ENCODE assay signal across 1 cellular context in the genomic region with DNA sequence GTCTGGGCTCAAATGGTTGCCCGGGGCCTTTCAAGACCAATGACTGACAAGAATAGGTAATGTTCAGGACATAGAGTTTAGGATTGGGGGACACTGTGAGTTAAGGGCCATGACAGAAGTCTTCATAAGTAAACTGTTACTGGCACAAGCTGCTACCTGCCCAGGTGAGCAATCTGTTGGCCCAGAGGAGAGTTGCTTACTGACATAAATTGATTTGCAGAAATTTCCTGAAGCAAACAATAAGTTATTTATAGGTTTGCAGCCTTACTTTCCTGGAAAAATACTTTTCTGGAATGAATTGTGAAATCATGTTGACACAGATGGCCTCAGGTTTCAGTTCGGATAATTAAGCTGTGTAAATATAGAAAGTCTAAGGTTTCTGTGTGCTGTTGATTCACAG.
TF ChIP-seq lines count a peak whose summit lies in the region.
"Not testable (repeated sequence)": the region's sequence is repeated elsewhere in the genome, so short reads cannot be mapped to it uniquely, and the experiment has no call there.

No MANE protein-coding gene starts in this region.

TF ChIP-seq in HepG2, 621 proteins besides CTCF, POLR2A, EP300 and RAD21 (continued from another document and continues in another):
- TF ChIP-seq ZBTB25 (CRISPR knock-in tag; IDR thresholded peaks at IDR 0.05) (peak; percentile 42; the same call in 1 of the 2 replicates), SIX4 (CRISPR knock-in tag; IDR thresholded peaks at IDR 0.05) (peak; percentile 99), FOXO1 (CRISPR knock-in tag; IDR thresholded peaks at IDR 0.05) (peak; percentile 55; the same call in 1 of the 2 replicates), NCOA2 (CRISPR knock-in tag; IDR thresholded peaks at IDR 0.05) (peak; percentile 92), MED1 (CRISPR knock-in tag; IDR thresholded peaks at IDR 0.05) (peak; percentile 73), CEBPG (CRISPR knock-in tag; IDR thresholded peaks at IDR 0.05) (peak; percentile 87), KAT8 (CRISPR knock-in tag; IDR thresholded peaks at IDR 0.05) (peak; percentile 48; the same call in 1 of the 2 replicates), FOXA1 (IDR thresholded peaks at IDR 0.05) (peak; percentile 97), FOXA1 (CRISPR knock-in tag; IDR thresholded peaks at IDR 0.05) (peak; percentile 91), HNF4A (CRISPR knock-in tag; IDR thresholded peaks at IDR 0.05) (peak; percentile 67), ARID5B (CRISPR knock-in tag; IDR thresholded peaks at IDR 0.05) (peak; percentile 88), MIXL1 (CRISPR knock-in tag; IDR thresholded peaks at IDR 0.05) (peak; percentile 92), PHF21A (CRISPR knock-in tag; IDR thresholded peaks at IDR 0.05) (0 out of 2 replicates have a peak, but pooled peaks have one; percentile 18), RBFOX2 (IDR thresholded peaks at IDR 0.05; ENCODE audit: low read depth, low read length) (0 out of 2 replicates have a peak, but pooled peaks have one; percentile 0), SMAD3 (CRISPR knock-in tag; IDR thresholded peaks at IDR 0.05) (peak; percentile 66; the same call in 1 of the 2 replicates), SOX5 (CRISPR knock-in tag; IDR thresholded peaks at IDR 0.05; ENCODE audit: borderline replicate concordance) (peak; percentile 81), HMG20A (CRISPR knock-in tag; IDR thresholded peaks at IDR 0.05; ENCODE audit: borderline replicate concordance) (peak; percentile 39; the same call in 1 of the 2 replicates), FOXP4 (CRISPR knock-in tag; IDR thresholded peaks at IDR 0.05) (peak; percentile 77), RXRB (CRISPR knock-in tag; IDR thresholded peaks at IDR 0.05; ENCODE audit: borderline replicate concordance) (peak; percentile 43), ELF3 (CRISPR knock-in tag; IDR thresholded peaks at IDR 0.05) (peak; percentile 54; the same call in 1 of the 2 replicates), RARA (CRISPR knock-in tag; IDR thresholded peaks at IDR 0.05) (peak; percentile 61; the same call in 1 of the 2 replicates), TBX3 (IDR thresholded peaks at IDR 0.05; ENCODE audit: borderline replicate concordance) (peak; percentile 80), SOX6 (CRISPR knock-in tag; IDR thresholded peaks at IDR 0.05) (peak; percentile 60; the same call in 1 of the 2 replicates), MIER3 (CRISPR knock-in tag; IDR thresholded peaks at IDR 0.05; ENCODE audit: borderline replicate concordance) (peak; percentile 40; the same call in 1 of the 2 replicates), ATF4 (CRISPR knock-in tag; IDR thresholded peaks at IDR 0.05) (peak in 1 of 2 experiments; percentile 39; a peak in 1 of 4 replicates), DRAP1 (CRISPR knock-in tag; IDR thresholded peaks at IDR 0.05) (peak; percentile 17; the same call in 1 of the 2 replicates), DPF2 (CRISPR knock-in tag; IDR thresholded peaks at IDR 0.05; ENCODE audit: borderline replicate concordance, low read depth) (peak; percentile 50; the same call in 1 of the 2 replicates), NFKBIZ (CRISPR knock-in tag; IDR thresholded peaks at IDR 0.05) (0 out of 2 replicates have a peak, but pooled peaks have one; percentile 63), ZNF331 (CRISPR knock-in tag; IDR thresholded peaks at IDR 0.05) (0 out of 2 replicates have a peak, but pooled peaks have one; percentile 26), FOXK2 (IDR thresholded peaks at IDR 0.05) (0 out of 2 replicates have a peak, but pooled peaks have one; percentile 35), DMAP1 (CRISPR knock-in tag; IDR thresholded peaks at IDR 0.05) (peak; percentile 40; the same call in 1 of the 2 replicates), FOXP1 (IDR thresholded peaks at IDR 0.05) (peak; percentile 51; the same call in 1 of the 2 replicates), FOXP1 (CRISPR knock-in tag; IDR thresholded peaks at IDR 0.05) (peak; percentile 79), ZKSCAN8 (CRISPR knock-in tag; IDR thresholded peaks at IDR 0.05; ENCODE audit: borderline replicate concordance) (0 out of 2 replicates have a peak, but pooled peaks have one; percentile 26), SOX13 (CRISPR knock-in tag; conservative IDR thresholded peaks at IDR 0.05 in 1 of 2, IDR thresholded peaks at IDR 0.05 in 1 of 2) (peak in 1 of 2 experiments; percentile 82; a peak in 2 of 4 replicates), NCOR1 (IDR thresholded peaks at IDR 0.05; ENCODE audit: borderline replicate concordance, low read length) (0 out of 2 replicates have a peak, but pooled peaks have one; percentile 20), GATAD2A (CRISPR knock-in tag; IDR thresholded peaks at IDR 0.05) (peak; percentile 81), HMG20B (CRISPR knock-in tag; conservative IDR thresholded peaks at IDR 0.05) (peak; percentile 49; the same call in 1 of the 2 replicates)
- TF ChIP-seq, protein P1, sequence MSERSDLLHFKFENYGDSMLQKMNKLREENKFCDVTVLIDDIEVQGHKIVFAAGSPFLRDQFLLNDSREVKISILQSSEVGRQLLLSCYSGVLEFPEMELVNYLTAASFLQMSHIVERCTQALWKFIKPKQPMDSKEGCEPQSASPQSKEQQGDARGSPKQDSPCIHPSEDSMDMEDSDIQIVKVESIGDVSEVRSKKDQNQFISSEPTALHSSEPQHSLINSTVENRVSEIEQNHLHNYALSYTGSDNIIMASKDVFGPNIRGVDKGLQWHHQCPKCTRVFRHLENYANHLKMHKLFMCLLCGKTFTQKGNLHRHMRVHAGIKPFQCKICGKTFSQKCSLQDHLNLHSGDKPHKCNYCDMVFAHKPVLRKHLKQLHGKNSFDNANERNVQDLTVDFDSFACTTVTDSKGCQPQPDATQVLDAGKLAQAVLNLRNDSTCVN (CRISPR knock-in tag; IDR thresholded peaks at IDR 0.05; ENCODE audit: borderline replicate concordance), result peak; percentile 94
- not testable (repeated sequence) for TF ChIP-seq SOX6, SOX13 (IDR thresholded peaks at IDR 0.05)
- TF ChIP-seq, protein P2, sequence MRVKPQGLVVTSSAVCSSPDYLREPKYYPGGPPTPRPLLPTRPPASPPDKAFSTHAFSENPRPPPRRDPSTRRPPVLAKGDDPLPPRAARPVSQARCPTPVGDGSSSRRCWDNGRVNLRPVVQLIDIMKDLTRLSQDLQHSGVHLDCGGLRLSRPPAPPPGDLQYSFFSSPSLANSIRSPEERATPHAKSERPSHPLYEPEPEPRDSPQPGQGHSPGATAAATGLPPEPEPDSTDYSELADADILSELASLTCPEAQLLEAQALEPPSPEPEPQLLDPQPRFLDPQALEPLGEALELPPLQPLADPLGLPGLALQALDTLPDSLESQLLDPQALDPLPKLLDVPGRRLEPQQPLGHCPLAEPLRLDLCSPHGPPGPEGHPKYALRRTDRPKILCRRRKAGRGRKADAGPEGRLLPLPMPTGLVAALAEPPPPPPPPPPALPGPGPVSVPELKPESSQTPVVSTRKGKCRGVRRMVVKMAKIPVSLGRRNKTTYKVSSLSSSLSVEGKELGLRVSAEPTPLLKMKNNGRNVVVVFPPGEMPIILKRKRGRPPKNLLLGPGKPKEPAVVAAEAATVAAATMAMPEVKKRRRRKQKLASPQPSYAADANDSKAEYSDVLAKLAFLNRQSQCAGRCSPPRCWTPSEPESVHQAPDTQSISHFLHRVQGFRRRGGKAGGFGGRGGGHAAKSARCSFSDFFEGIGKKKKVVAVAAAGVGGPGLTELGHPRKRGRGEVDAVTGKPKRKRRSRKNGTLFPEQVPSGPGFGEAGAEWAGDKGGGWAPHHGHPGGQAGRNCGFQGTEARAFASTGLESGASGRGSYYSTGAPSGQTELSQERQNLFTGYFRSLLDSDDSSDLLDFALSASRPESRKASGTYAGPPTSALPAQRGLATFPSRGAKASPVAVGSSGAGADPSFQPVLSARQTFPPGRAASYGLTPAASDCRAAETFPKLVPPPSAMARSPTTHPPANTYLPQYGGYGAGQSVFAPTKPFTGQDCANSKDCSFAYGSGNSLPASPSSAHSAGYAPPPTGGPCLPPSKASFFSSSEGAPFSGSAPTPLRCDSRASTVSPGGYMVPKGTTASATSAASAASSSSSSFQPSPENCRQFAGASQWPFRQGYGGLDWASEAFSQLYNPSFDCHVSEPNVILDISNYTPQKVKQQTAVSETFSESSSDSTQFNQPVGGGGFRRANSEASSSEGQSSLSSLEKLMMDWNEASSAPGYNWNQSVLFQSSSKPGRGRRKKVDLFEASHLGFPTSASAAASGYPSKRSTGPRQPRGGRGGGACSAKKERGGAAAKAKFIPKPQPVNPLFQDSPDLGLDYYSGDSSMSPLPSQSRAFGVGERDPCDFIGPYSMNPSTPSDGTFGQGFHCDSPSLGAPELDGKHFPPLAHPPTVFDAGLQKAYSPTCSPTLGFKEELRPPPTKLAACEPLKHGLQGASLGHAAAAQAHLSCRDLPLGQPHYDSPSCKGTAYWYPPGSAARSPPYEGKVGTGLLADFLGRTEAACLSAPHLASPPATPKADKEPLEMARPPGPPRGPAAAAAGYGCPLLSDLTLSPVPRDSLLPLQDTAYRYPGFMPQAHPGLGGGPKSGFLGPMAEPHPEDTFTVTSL (CRISPR knock-in tag; IDR thresholded peaks at IDR 0.05; ENCODE audit: borderline replicate concordance), result peak; percentile 42; the same call in 1 of the 2 replicates
